In genomic region chr12:1711536-1712211, GRCh38 we compare ENCODE assay signal across 1 cellular context.
A peak's percentile ranks its signal among the peaks of the same experiment; 100 is the strongest.
TF ChIP-seq lines count a peak whose summit lies in the region.
"Not testable (repeated sequence)": the region's sequence is repeated elsewhere in the genome, so short reads cannot be mapped to it uniquely, and the experiment has no call there.

No MANE protein-coding gene starts in this region.

TF ChIP-seq in HepG2, 621 proteins besides CTCF, POLR2A, EP300 and RAD21 (continued from another document):
- TF ChIP-seq ARID5B (CRISPR knock-in tag; IDR thresholded peaks at IDR 0.05) (peak; percentile 75), RARA (CRISPR knock-in tag; IDR thresholded peaks at IDR 0.05) (peak; percentile 86), NCOR1 (IDR thresholded peaks at IDR 0.05; ENCODE audit: borderline replicate concordance, low read length) (peak; percentile 56; the same call in 1 of the 2 replicates), FOSL2 (CRISPR knock-in tag; IDR thresholded peaks at IDR 0.05) (peak; percentile 54), ATF3 (CRISPR knock-in tag; IDR thresholded peaks at IDR 0.05) (peak; percentile 59; the same call in 1 of the 2 replicates), THRA (CRISPR knock-in tag; IDR thresholded peaks at IDR 0.05; ENCODE audit: borderline replicate concordance) (peak; percentile 50; the same call in 1 of the 2 replicates), RXRB (CRISPR knock-in tag; IDR thresholded peaks at IDR 0.05; ENCODE audit: borderline replicate concordance) (0 out of 2 replicates have a peak, but pooled peaks have one; percentile 40), PPARG (CRISPR knock-in tag; conservative IDR thresholded peaks at IDR 0.05) (peak; percentile 36; the same call in 1 of the 2 replicates), TEF (CRISPR knock-in tag; IDR thresholded peaks at IDR 0.05) (peak; percentile 66; the same call in 1 of the 2 replicates), ZNF281 (CRISPR knock-in tag; IDR thresholded peaks at IDR 0.05; ENCODE audit: borderline replicate concordance) (peak; percentile 88; the same call in 1 of the 2 replicates), PATZ1 (CRISPR knock-in tag; IDR thresholded peaks at IDR 0.05) (peak; percentile 53; the same call in 1 of the 2 replicates), CEBPB (IDR thresholded peaks at IDR 0.05; ENCODE audit: borderline replicate concordance, low read depth, low read length) (peak; percentile 48; the same call in 1 of the 2 replicates), FOXK1 (CRISPR knock-in tag; IDR thresholded peaks at IDR 0.05; ENCODE audit: borderline replicate concordance, low read depth) (peak; percentile 29; the same call in 1 of the 2 replicates), RCOR2 (CRISPR knock-in tag; IDR thresholded peaks at IDR 0.05) (0 out of 2 replicates have a peak, but pooled peaks have one; percentile 34), NFYC (CRISPR knock-in tag; IDR thresholded peaks at IDR 0.05) (0 out of 2 replicates have a peak, but pooled peaks have one; percentile 14), SALL1 (CRISPR knock-in tag; IDR thresholded peaks at IDR 0.05) (peak; percentile 23; the same call in 1 of the 2 replicates), NR2F6 (IDR thresholded peaks at IDR 0.05) (peak; percentile 67), NR2F6 (CRISPR knock-in tag; IDR thresholded peaks at IDR 0.05) (peak; percentile 76), ATF4 (CRISPR knock-in tag; IDR thresholded peaks at IDR 0.05) (peak in 1 of 2 experiments; percentile 81; a peak in 2 of 4 replicates), NFKBIZ (CRISPR knock-in tag; IDR thresholded peaks at IDR 0.05) (peak; percentile 58; the same call in 1 of the 2 replicates), KDM1A (CRISPR knock-in tag; IDR thresholded peaks at IDR 0.05) (peak; percentile 32; the same call in 1 of the 2 replicates), SOX5 (CRISPR knock-in tag; IDR thresholded peaks at IDR 0.05; ENCODE audit: borderline replicate concordance) (peak; percentile 66), NCOA2 (CRISPR knock-in tag; IDR thresholded peaks at IDR 0.05) (peak; percentile 72), RXRA (CRISPR knock-in tag; IDR thresholded peaks at IDR 0.05) (peak; percentile 67; the same call in 1 of the 2 replicates), CREM (IDR thresholded peaks at IDR 0.05) (peak; percentile 34; the same call in 1 of the 2 replicates), GATAD2A (CRISPR knock-in tag; IDR thresholded peaks at IDR 0.05) (peak; percentile 89), THAP11 (CRISPR knock-in tag; IDR thresholded peaks at IDR 0.05) (peak; percentile 43), HDAC2 (CRISPR knock-in tag; IDR thresholded peaks at IDR 0.05) (peak; percentile 55; the same call in 1 of the 2 replicates), POGZ (CRISPR knock-in tag; IDR thresholded peaks at IDR 0.05) (0 out of 2 replicates have a peak, but pooled peaks have one; percentile 34), NR2F1 (CRISPR knock-in tag; IDR thresholded peaks at IDR 0.05) (peak; percentile 23 to 80; a peak in 2 of 4 replicates), SOX6 (CRISPR knock-in tag; IDR thresholded peaks at IDR 0.05) (peak; percentile 73), TCF7 (IDR thresholded peaks at IDR 0.05; ENCODE audit: low read depth) (peak; percentile 67), ZNF614 (CRISPR knock-in tag; IDR thresholded peaks at IDR 0.05; ENCODE audit: borderline replicate concordance) (0 out of 2 replicates have a peak, but pooled peaks have one; percentile 18), MED1 (CRISPR knock-in tag; IDR thresholded peaks at IDR 0.05) (0 out of 2 replicates have a peak, but pooled peaks have one; percentile 21), BCL6 (CRISPR knock-in tag; IDR thresholded peaks at IDR 0.05) (peak; percentile 89), NR2C2 (CRISPR knock-in tag; IDR thresholded peaks at IDR 0.05; ENCODE audit: borderline replicate concordance) (peak; percentile 65), HOMEZ (CRISPR knock-in tag; IDR thresholded peaks at IDR 0.05; ENCODE audit: low read depth) (peak; percentile 30; the same call in 1 of the 2 replicates), ISL2 (CRISPR knock-in tag; IDR thresholded peaks at IDR 0.05) (peak; percentile 56; the same call in 1 of the 2 replicates), HNF4G (IDR thresholded peaks at IDR 0.05; ENCODE audit: borderline replicate concordance, low read depth, low read length) (peak; percentile 61; the same call in 1 of the 2 replicates), SOX13 (CRISPR knock-in tag; conservative IDR thresholded peaks at IDR 0.05 in 1 of 2, IDR thresholded peaks at IDR 0.05 in 1 of 2) (peak in 1 of 2 experiments; percentile 81; a peak in 2 of 4 replicates), HMG20A (CRISPR knock-in tag; IDR thresholded peaks at IDR 0.05; ENCODE audit: borderline replicate concordance) (peak; percentile 64; the same call in 1 of the 2 replicates)
- not testable (repeated sequence) for TF ChIP-seq CREM (CRISPR knock-in tag; IDR thresholded peaks at IDR 0.05); SOX6 (IDR thresholded peaks at IDR 0.05); HNF4G (CRISPR knock-in tag; IDR thresholded peaks at IDR 0.05; ENCODE audit: borderline replicate concordance, low read depth); SOX13 (IDR thresholded peaks at IDR 0.05)
